ENCODE assay signal across 26 cellular contexts in the genomic region with DNA sequence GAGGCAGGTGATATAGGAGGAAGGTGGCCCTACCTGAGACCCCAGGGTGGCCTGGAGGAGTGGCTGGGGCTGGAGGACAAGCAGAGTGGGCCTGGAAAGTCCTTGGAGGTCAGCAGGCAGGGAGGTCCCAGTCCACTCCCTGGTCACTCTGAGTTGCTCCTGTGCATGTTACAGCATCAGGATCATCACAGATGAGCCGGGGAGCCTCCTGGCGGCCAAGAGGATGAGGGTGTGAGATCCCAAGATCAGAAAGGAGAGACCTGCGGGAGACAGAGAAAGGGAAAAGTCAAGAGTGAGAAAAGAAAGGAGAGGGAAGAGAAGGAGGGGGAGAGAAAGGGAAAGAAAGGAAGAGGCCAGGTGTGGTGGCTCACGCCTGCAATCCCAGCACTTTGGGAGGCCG.
A peak's percentile ranks its signal among the peaks of the same experiment; 100 is the strongest.
DNase-seq lines count a peak whose midpoint lies in the region; ATAC-seq, FAIRE-seq and TF ChIP-seq lines count a peak whose summit lies in the region.
"Had no signal": no experiment of that assay in that cellular context is flagged by ENCODE, and none has a peak within 500 bp of the region (broad histone marks: within the 10 kb centered on the region; RNA-seq: fewer than 3 reads in every experiment).

No MANE protein-coding gene starts in this region.

- intact Hi-C loops in activated CD4-positive, alpha-beta T cell treated with anti-CD3 and anti-CD28 coated beads, Interleukin-2, amount 10 ng/mL, durations not matched to agents 24 days and 14 days (cut with micrococcal nuclease), result no loop called here
- intact Hi-C loops in CD8-positive, alpha-beta T cell (cut with DNase I, micrococcal nuclease), result no loop called here
- intact Hi-C loops in colonic mucosa (cut with DNase I), result no loop called here

- H3K4me2 ChIP-seq in H1 (ENCODE audit: insufficient read depth in 1 of 2, low read depth in 2 of 2, low read length in 2 of 2), result no peak overlapping the region

- no peaks in the 10 kb centered on the region for H4K20me1 ChIP-seq in H1 (replicated peaks in 1 of 2; ENCODE audit: control insufficient read depth in 1 of 2, insufficient read depth in 2 of 2, low read length in 2 of 2)

- no peaks in the 10 kb centered on the region for H3K79me2 ChIP-seq in H1 (ENCODE audit: control insufficient read depth in 1 of 2, insufficient read depth in 2 of 2, low read length in 2 of 2)

- H3K9me3 Mint-ChIP-seq in activated CD4-positive, alpha-beta T cell treated with anti-CD3 and anti-CD28 coated beads, Interleukin-2, amount 10 ng/mL, durations not matched to agents 24 days and 14 days, result no peaks in the 10 kb centered on the region
- H3K9me3 Mint-ChIP-seq in CD8-positive, alpha-beta T cell, result no peaks in the 10 kb centered on the region
- no peaks in the 10 kb centered on the region for H3K9me3 Mint-ChIP-seq in nephron progenitor cell

- H3K79me1 ChIP-seq in H1 (ENCODE audit: low read depth, low read length), result no peaks in the 10 kb centered on the region; the same call in 1 of the 2 replicates

- POLR2A ChIA-PET in CD8-positive, alpha-beta T cell (lab: Charles Lee), result no interaction called here
- POLR2A ChIA-PET in H1 (lab: Charles Lee; ENCODE audit: partially characterized antibody), result interaction anchor here (1.3 kb wide), 1 partner anchor 16 kb away, joined by 3 read pairs; no protein-coding TSS in a partner anchor

- no peak overlapping the region for H3K9ac ChIP-seq in H1 (replicated peaks in 1 of 4; ENCODE audit: extremely low read depth in 1 of 4, low read depth in 3 of 4, low read length in 3 of 4)
- H3K9ac ChIP-seq in colonic mucosa (ENCODE audit: low read depth in 2 of 2, low read length in 2 of 2), result no peak overlapping the region

- H3K18ac ChIP-seq in H1 (ENCODE audit: extremely low read depth, low read length), result no peak overlapping the region

- no peaks in the 10 kb centered on the region for H3K36me3 ChIP-seq in CD8-positive, alpha-beta T cell (ENCODE audit: insufficient read depth, low read length)
- H3K36me3 ChIP-seq in H1 (ENCODE audit: control insufficient read depth in 2 of 4, insufficient read depth in 4 of 4, low read length in 3 of 4), result no peaks in the 10 kb centered on the region
- no peaks in the 10 kb centered on the region for H3K36me3 ChIP-seq in colonic mucosa
- H3K36me3 ChIP-seq: left lung, stomach, thyroid gland had no signal

- H4K5ac ChIP-seq in H1 (ENCODE audit: insufficient read length, low read depth, low read length), result no peak overlapping the region

- no peak overlapping the region for H2BK15ac ChIP-seq in H1 (ENCODE audit: low read length)

- H3K27ac Mint-ChIP-seq in activated CD4-positive, alpha-beta T cell treated with anti-CD3 and anti-CD28 coated beads, Interleukin-2, amount 10 ng/mL, durations not matched to agents 24 days and 14 days, result peak overlapping the region; percentile 96
- H3K27ac Mint-ChIP-seq in CD8-positive, alpha-beta T cell, result peak overlapping the region; percentile 79
- H3K27ac Mint-ChIP-seq in T-helper 17 cell (peak overlapping the region; percentile 63), nephron progenitor cell (no peak overlapping the region)

- H4K8ac ChIP-seq in H1 (ENCODE audit: extremely low read depth, insufficient read depth, low read length), result no peak overlapping the region

- TF ChIP-seq EP300 in H1 (IDR thresholded peaks at IDR 0.05; ENCODE audit: borderline replicate concordance in 1 of 2, low read depth in 2 of 2, low read length in 2 of 2), result no peak

- H2BK5ac ChIP-seq in H1 (ENCODE audit: low read depth, low read length), result no peak overlapping the region

- ATAC-seq in CD8-positive, alpha-beta T cell, result no peak
- ATAC-seq in T-helper 17 cell (no peak), HG03469 (IDR thresholded peaks at IDR 0.05; ENCODE audit: unreplicated experiment) (no peak)
- ATAC-seq: left lung had no signal

- H2BK12ac ChIP-seq in H1 (ENCODE audit: low read depth, low read length), result 0 out of 2 replicates have a peak overlapping the region, but pooled peaks have one; percentile 60

- H2BK20ac ChIP-seq in H1 (ENCODE audit: low read length), result no peak overlapping the region

- H3K27ac ChIP-seq in CD8-positive, alpha-beta T cell (ENCODE audit: low read depth, low read length), result no peak overlapping the region
- H3K27ac ChIP-seq in H1 (ENCODE audit: low read depth, low read length) (no peak overlapping the region), colonic mucosa (no peak overlapping the region)
- H3K27ac ChIP-seq: left lung, stomach, thyroid gland had no signal

- H3K27me3 ChIP-seq in CD8-positive, alpha-beta T cell (ENCODE audit: insufficient read depth, low read length), result no peaks in the 10 kb centered on the region
- H3K27me3 ChIP-seq in H1 (replicated peaks in 1 of 4; ENCODE audit: control insufficient read depth in 3 of 4, extremely low read depth in 1 of 4, insufficient read depth in 3 of 4, low read length in 3 of 4), result no peaks in the 10 kb centered on the region
- no peaks in the 10 kb centered on the region for H3K27me3 ChIP-seq in colonic mucosa
- H3K27me3 ChIP-seq: thyroid gland had no signal

- no peak; a peak in 1 of 4 replicates for TF ChIP-seq RAD21 in H1 (IDR thresholded peaks at IDR 0.05 in 1 of 2, conservative IDR thresholded peaks at IDR 0.05 in 1 of 2; ENCODE audit: low read depth in 2 of 2, low read length in 2 of 2)

- DNase-seq in activated CD4-positive, alpha-beta T cell treated with anti-CD3 and anti-CD28 coated beads, Interleukin-2, amount 10 ng/mL, durations not matched to agents 24 days and 14 days, result no peak
- no peak for DNase-seq in activated CD4-positive, alpha-beta T cell treated with anti-CD3 and anti-CD28 coated beads for 1 hour
- no peak for DNase-seq in CD8-positive, alpha-beta T cell
- DNase-seq in T-helper 17 cell (no peak), H1 (ENCODE audit: low read depth in 1 of 2, low spot score in 2 of 2) (no peak), nephron progenitor cell (no peak), colonic mucosa (no peak)
- DNase-seq: activated CD4-positive, CD25-positive, alpha-beta regulatory T cell; central memory CD4-positive, alpha-beta T cell; dermis blood vessel endothelial cell; DMS53; GDM1; GOT3; left lung; mesenchymal stem cell; NCI-H1092 treated with DMSO at 0.1 percent for 48 hours; NCI-H187 treated with DMSO at 0.1 percent for 48 hours; NCI-H524; SHP77; stimulated activated CD8-positive, alpha-beta memory T cell treated with anti-CD3 and anti-CD28 coated beads, Interleukin-4, amount 100 ng/mL, for 48 hours; stomach; thyroid gland had no signal

- CTCF ChIA-PET in CD8-positive, alpha-beta T cell (lab: Charles Lee), result interaction anchor here (0.6 to 1.6 kb wide), 2 partner anchors 43 to 412 kb away, joined by 3 to 4 read pairs; no protein-coding TSS in a partner anchor
- CTCF ChIA-PET in H1 (lab: Charles Lee; ENCODE audit: partially characterized antibody), result interaction anchor here (0.7 to 1.8 kb wide), 3 partner anchors 70 to 106 kb away, joined by 3 to 5 read pairs (median 3); no protein-coding TSS in a partner anchor

- H3K36me3 Mint-ChIP-seq in activated CD4-positive, alpha-beta T cell treated with anti-CD3 and anti-CD28 coated beads, Interleukin-2, amount 10 ng/mL, durations not matched to agents 24 days and 14 days (ENCODE audit: low read depth), result no peaks in the 10 kb centered on the region
- no peaks in the 10 kb centered on the region for H3K36me3 Mint-ChIP-seq in CD8-positive, alpha-beta T cell
- H3K36me3 Mint-ChIP-seq in T-helper 17 cell (ENCODE audit: low read depth) (no peaks in the 10 kb centered on the region), nephron progenitor cell (ENCODE audit: low read depth) (no peaks in the 10 kb centered on the region)

- H3K4ac ChIP-seq in H1 (replicated peaks; ENCODE audit: insufficient read length, low read depth, low read length), result no peak overlapping the region

- peaks cover 46% of the 10 kb centered on the region for H3K4me1 ChIP-seq in CD8-positive, alpha-beta T cell (ENCODE audit: insufficient read depth, low read length)
- H3K4me1 ChIP-seq in H1 (replicated peaks in 1 of 4; ENCODE audit: control insufficient read depth in 3 of 4, insufficient read depth in 4 of 4, low read length in 3 of 4) (peaks cover 0 to 3% (median 0%) of the 10 kb centered on the region in 4 experiments; a peak in 1 of 7 replicates), colonic mucosa (no peaks in the 10 kb centered on the region)
- H3K4me1 ChIP-seq: left lung, stomach, thyroid gland had no signal

- H4K91ac ChIP-seq in H1 (replicated peaks; ENCODE audit: insufficient read length, low read length), result no peak overlapping the region

- H3K23me2 ChIP-seq in H1 (ENCODE audit: low read depth, low read length), result no peaks in the 10 kb centered on the region

- H2AK5ac ChIP-seq in H1 (ENCODE audit: low read depth, low read length), result no peak overlapping the region

- FAIRE-seq in H1 (lab: Jason Lieb, UNC), result no peak
- FAIRE-seq: A204.1, islet of Langerhans had no signal

- no peak overlapping the region for H2BK120ac ChIP-seq in H1 (replicated peaks; ENCODE audit: low read depth, low read length)

- H3K27me3 Mint-ChIP-seq in activated CD4-positive, alpha-beta T cell treated with anti-CD3 and anti-CD28 coated beads, Interleukin-2, amount 10 ng/mL, durations not matched to agents 24 days and 14 days, result no peaks in the 10 kb centered on the region
- no peaks in the 10 kb centered on the region for H3K27me3 Mint-ChIP-seq in CD8-positive, alpha-beta T cell (ENCODE audit: low read depth)
- H3K27me3 Mint-ChIP-seq in T-helper 17 cell, result no peaks in the 10 kb centered on the region
- H3K27me3 Mint-ChIP-seq in nephron progenitor cell (ENCODE audit: low read depth, poor library complexity), result peaks cover 54% of the 10 kb centered on the region

- whole genome bisulfite sequencing in H1 (ENCODE audit: extremely low coverage in 1 of 2, insufficient coverage in 1 of 2, insufficient read length in 1 of 2, insufficient replicate concordance in 2 of 2, low coverage in 1 of 2, low lambda C conversion rate in 2 of 2, missing lambda C conversion rate in 1 of 2), 2 experiments, result 85% methylated on average over 5 of the region's 5 CpGs; no CpG with 5 or more reads in 1 of the 2 experiments

- H3K9me3 ChIP-seq in CD8-positive, alpha-beta T cell (ENCODE audit: low read length), result no peaks in the 10 kb centered on the region
- H3K9me3 ChIP-seq in T-helper 17 cell (ENCODE audit: control insufficient read depth, low read length, poor library complexity, severe bottlenecking) (no peaks in the 10 kb centered on the region), H1 (ENCODE audit: insufficient read depth in 2 of 2, low read depth in 1 of 2, low read length in 1 of 2) (no peaks in the 10 kb centered on the region), colonic mucosa (no peaks in the 10 kb centered on the region)
- H3K9me3 ChIP-seq: left lung, stomach, thyroid gland had no signal

- no peak overlapping the region for H3K4me3 ChIP-seq in CD8-positive, alpha-beta T cell (ENCODE audit: low read depth, low read length)
- H3K4me3 ChIP-seq in H1 (ENCODE audit: extremely low read depth in 1 of 4, insufficient read depth in 2 of 4, low read depth in 3 of 4, low read length in 4 of 4), result no peak overlapping the region
- H3K4me3 ChIP-seq in colonic mucosa, result no peak overlapping the region
- H3K4me3 ChIP-seq: left lung, skin epidermis, stomach, thyroid gland had no signal

- H2AFZ ChIP-seq in H1 (ENCODE audit: low read length), result no peak overlapping the region

- no peak overlapping the region for H3K14ac ChIP-seq in H1 (ENCODE audit: insufficient read length)

- TF ChIP-seq POLR2A in H1 (IDR thresholded peaks at IDR 0.05; ENCODE audit: control extremely low read depth in 1 of 2, low read depth in 2 of 2, low read length in 2 of 2), result no peak

- H3K4me1 Mint-ChIP-seq in activated CD4-positive, alpha-beta T cell treated with anti-CD3 and anti-CD28 coated beads, Interleukin-2, amount 10 ng/mL, durations not matched to agents 24 days and 14 days, result peaks cover 54% of the 10 kb centered on the region
- H3K4me1 Mint-ChIP-seq in CD8-positive, alpha-beta T cell (ENCODE audit: low read depth), result peaks cover 50% of the 10 kb centered on the region
- peaks cover 41% of the 10 kb centered on the region for H3K4me1 Mint-ChIP-seq in T-helper 17 cell
- H3K4me1 Mint-ChIP-seq in nephron progenitor cell, result peaks cover 4% of the 10 kb centered on the region

- H3K23ac ChIP-seq in H1 (ENCODE audit: insufficient read length), result no peak overlapping the region

- no peak for TF ChIP-seq CTCF in CD8-positive, alpha-beta T cell (IDR thresholded peaks at IDR 0.05)
- 0 out of 4 replicates have a peak, but pooled peaks of 1 of the 3 experiments have one; percentile 8 for TF ChIP-seq CTCF in H1 (IDR thresholded peaks at IDR 0.05; ENCODE audit: control extremely low read depth in 1 of 3, insufficient read depth in 1 of 3, low read depth in 1 of 3, low read length in 3 of 3)
- no peak for TF ChIP-seq CTCF in nephron progenitor cell (IDR thresholded peaks at IDR 0.05)
- no peak for TF ChIP-seq CTCF in colonic mucosa (IDR thresholded peaks at IDR 0.05)

- H3K56ac ChIP-seq in H1 (replicated peaks; ENCODE audit: insufficient read length, low read depth, low read length), result no peak overlapping the region

- peak overlapping the region; percentile 69 for H3K4me3 Mint-ChIP-seq in activated CD4-positive, alpha-beta T cell treated with anti-CD3 and anti-CD28 coated beads, Interleukin-2, amount 10 ng/mL, durations not matched to agents 24 days and 14 days
- no peak overlapping the region for H3K4me3 Mint-ChIP-seq in CD8-positive, alpha-beta T cell
- H3K4me3 Mint-ChIP-seq in T-helper 17 cell (peak overlapping the region; percentile 53), nephron progenitor cell (no peak overlapping the region)

Comparison
In these comparisons a context has a peak if more than half of its experiments do, and no peak if none do; other contexts are left out.
1. H3K4me3 Mint-ChIP-seq: peak in activated CD4-positive, alpha-beta T cell treated with anti-CD3 and anti-CD28 coated beads, Interleukin-2, amount 10 ng/mL, durations not matched to agents 24 days and 14 days (single experiment) and T-helper 17 cell (single experiment); none in CD8-positive, alpha-beta T cell (single experiment) and nephron progenitor cell (single experiment).